29 cellular contexts compared by ENCODE assay signal in the genomic region with DNA sequence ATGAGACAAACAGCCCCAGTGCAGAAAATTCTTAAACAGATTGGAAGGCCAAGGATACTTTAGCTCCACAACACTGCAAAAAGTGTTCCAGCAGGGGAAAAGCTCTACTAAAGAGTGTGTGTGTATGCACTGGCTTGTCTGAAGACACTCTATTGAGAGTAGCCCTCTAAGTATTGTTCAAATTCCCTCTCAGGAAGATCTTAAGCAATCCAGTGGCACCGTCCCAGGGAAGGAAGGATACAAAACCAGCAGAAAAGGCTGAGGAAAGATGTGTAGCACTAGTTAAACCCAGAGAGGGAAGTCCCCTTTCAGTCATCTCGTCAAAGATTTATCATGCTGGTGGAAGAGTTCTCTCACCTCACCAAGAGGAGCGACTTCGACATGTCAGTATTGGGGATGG. TPM values are rescaled to one million over a fixed set of nuclear protein-coding genes. Genes with fewer than 3 reads are reported as not detected.
"Had no signal": no experiment of that assay in that cellular context is flagged by ENCODE, and none has a peak within 500 bp of the region (broad histone marks: within the 10 kb centered on the region; RNA-seq: fewer than 3 reads in every experiment).

No MANE protein-coding gene starts in this region.

- H3K9ac ChIP-seq: parathyroid adenoma had no signal

- H3K4me1 ChIP-seq: colonic mucosa, lower lobe of right lung, parathyroid adenoma, sigmoid colon, stomach, tibial nerve, upper lobe of left lung, uterus had no signal

- H3K36me3 Mint-ChIP-seq: immature natural killer cell; natural killer cell; stimulated activated effector memory CD8-positive, alpha-beta T cell treated with anti-CD3 and anti-CD28 coated beads, Interleukin-12 subunit alpha, Interleukin-12 subunit beta, amount 100 ng/mL, for 72 hours had no signal

- H3K27me3 ChIP-seq: colonic mucosa, neutrophil, right atrium auricular region, sigmoid colon, stomach, tibial nerve, upper lobe of left lung, uterus had no signal

- H3K9me3 Mint-ChIP-seq: dendritic cell treated with granulocyte-macrophage colony-stimulating factor and Interleukin-4, amounts not matched to agents 40 ng/mL and 50 ng/mL, for 4 days; endodermal cell; natural killer cell; stimulated activated effector memory CD8-positive, alpha-beta T cell treated with anti-CD3 and anti-CD28 coated beads, Interleukin-12 subunit alpha, Interleukin-12 subunit beta, amount 100 ng/mL, for 72 hours had no signal

- H3K27ac Mint-ChIP-seq: dendritic cell treated with granulocyte-macrophage colony-stimulating factor and Interleukin-4, amounts not matched to agents 40 ng/mL and 50 ng/mL, for 4 days; endodermal cell; immature natural killer cell; natural killer cell; progenitor cell of endocrine pancreas; stimulated activated effector memory CD8-positive, alpha-beta T cell treated with anti-CD3 and anti-CD28 coated beads, Interleukin-12 subunit alpha, Interleukin-12 subunit beta, amount 100 ng/mL, for 72 hours had no signal

- H3K4me1 Mint-ChIP-seq: endodermal cell; immature natural killer cell; natural killer cell; stimulated activated effector memory CD8-positive, alpha-beta T cell treated with anti-CD3 and anti-CD28 coated beads, Interleukin-12 subunit alpha, Interleukin-12 subunit beta, amount 100 ng/mL, for 72 hours had no signal

- H3K9me3 ChIP-seq: colonic mucosa, lower lobe of right lung, neutrophil, right atrium auricular region, sigmoid colon, stomach, upper lobe of left lung, uterus had no signal

- H3K27ac ChIP-seq: colonic mucosa, epithelial cell of prostate, lower lobe of right lung, neutrophil, parathyroid adenoma, right atrium auricular region, sigmoid colon, stomach, tibial nerve, upper lobe of left lung, uterus had no signal

- H3K4me3 ChIP-seq: colonic mucosa, lower lobe of right lung, right atrium auricular region, sigmoid colon, stomach, tibial nerve, upper lobe of left lung, uterus had no signal

- H3K36me3 ChIP-seq: colonic mucosa, lower lobe of right lung, neutrophil, right atrium auricular region, sigmoid colon, stomach, tibial nerve, upper lobe of left lung, uterus had no signal

- H3K4me3 Mint-ChIP-seq: dendritic cell treated with granulocyte-macrophage colony-stimulating factor and Interleukin-4, amounts not matched to agents 40 ng/mL and 50 ng/mL, for 4 days; endodermal cell; immature natural killer cell; natural killer cell; stimulated activated effector memory CD8-positive, alpha-beta T cell treated with anti-CD3 and anti-CD28 coated beads, Interleukin-12 subunit alpha, Interleukin-12 subunit beta, amount 100 ng/mL, for 72 hours had no signal

- DNase-seq: colonic mucosa; effector CD8-positive, alpha-beta T cell; endodermal cell; hypothalamus; immature natural killer cell; islet precursor cell; kidney glomerular epithelial cell; left colon; left ventricle myocardium superior; lower lobe of right lung; natural killer cell; sigmoid colon; stimulated activated CD4-positive, alpha-beta T cell treated with anti-CD3 and anti-CD28 coated beads, Interleukin-2, amount 100 ng/mL, for 24 hours; stimulated activated CD4-positive, alpha-beta T cell treated with anti-CD3 and anti-CD28 coated beads, Interleukin-4, amount 100 ng/mL, for 24 hours; stimulated activated naive CD4-positive, alpha-beta T cell treated with Interleukin-2 at 50 U/mL for 16 hours; stomach; upper lobe of left lung; uterus had no signal

RNA-seq across cellular contexts. Expression of gene DHRS9, which starts 50.5 kb away (rescaled TPM):
- total RNA-seq: chondrocyte, endodermal cell, myocyte, progenitor cell of endocrine pancreas had no signal
- polyA plus RNA-seq: neural cell had no signal
